In the genomic region with DNA sequence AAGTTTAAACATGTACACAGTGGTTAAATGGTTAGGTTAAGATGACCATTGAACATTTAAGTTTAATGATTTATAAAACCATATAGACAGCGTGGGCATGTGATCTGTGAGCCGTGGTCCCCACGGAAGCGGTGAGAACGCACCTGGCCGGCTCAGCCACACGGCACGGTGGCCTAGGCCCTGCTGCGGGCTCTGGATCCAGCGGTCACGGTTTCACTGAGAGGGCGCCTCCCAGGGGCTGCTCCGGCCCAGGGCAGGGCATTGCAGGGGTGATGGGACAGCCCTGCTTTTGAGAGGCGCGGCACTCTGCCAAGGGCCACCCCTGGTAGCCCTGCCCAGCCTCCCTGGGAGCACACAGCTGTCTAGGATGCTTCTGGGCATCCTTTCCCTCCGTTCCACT, we compare ENCODE assay signal across 1 cellular context.
TF ChIP-seq lines count a peak whose summit lies in the region.

No MANE protein-coding gene starts in this region.

TF ChIP-seq in H1, 55 proteins besides CTCF, POLR2A, EP300 and RAD21 (continued from another document):
- TF ChIP-seq CHD7 (IDR thresholded peaks at IDR 0.05; ENCODE audit: insufficient replicate concordance, low read length) (no peak), USF2 (IDR thresholded peaks at IDR 0.05; ENCODE audit: low read length) (no peak), TBP (IDR thresholded peaks at IDR 0.05; ENCODE audit: low read depth, low read length) (no peak), SUZ12 (IDR thresholded peaks at IDR 0.05; ENCODE audit: low read length) (no peak), ATF3 (IDR thresholded peaks at IDR 0.05; ENCODE audit: insufficient read depth, low read depth, low read length) (no peak), ASH2L (IDR thresholded peaks at IDR 0.05; ENCODE audit: low read length) (no peak), NRF1 (IDR thresholded peaks at IDR 0.05; ENCODE audit: low read depth, low read length) (no peak), FOSL1 (IDR thresholded peaks at IDR 0.05; ENCODE audit: insufficient read depth, low read depth, low read length) (no peak), POU5F1 (IDR thresholded peaks at IDR 0.05; ENCODE audit: low read depth, low read length) (no peak), RFX5 (IDR thresholded peaks at IDR 0.05; ENCODE audit: borderline replicate concordance, low read depth, low read length) (no peak), EGR1 (IDR thresholded peaks at IDR 0.05; ENCODE audit: borderline replicate concordance, low read depth, low read length) (no peak), NANOG (IDR thresholded peaks at IDR 0.05; ENCODE audit: insufficient read depth, low read depth, low read length, poor library complexity, severe bottlenecking) (no peak), BRCA1 (IDR thresholded peaks at IDR 0.05; ENCODE audit: low read depth, low read length) (no peak), MAFK (IDR thresholded peaks at IDR 0.05; ENCODE audit: low read depth, low read length) (no peak), TAF7 (optimal IDR thresholded peaks at IDR 0.05; ENCODE audit: borderline replicate concordance, low read depth, low read length) (no peak), KDM5A (IDR thresholded peaks at IDR 0.05; ENCODE audit: low read length) (no peak), POLR2AphosphoS5 (IDR thresholded peaks at IDR 0.05; ENCODE audit: low read depth, low read length) (no peak)
